In genomic region chr20:49310695-49311094, GRCh38 we compare ENCODE assay signal across 24 cellular contexts. TPM values are rescaled to one million over a fixed set of nuclear protein-coding genes. Genes with fewer than 3 reads are reported as not detected.
A peak's percentile ranks its signal among the peaks of the same experiment; 100 is the strongest.
DNase-seq lines count a peak whose midpoint lies in the region; ATAC-seq and TF ChIP-seq lines count a peak whose summit lies in the region.
"Had no signal": no experiment of that assay in that cellular context is flagged by ENCODE, and none has a peak within 500 bp of the region (broad histone marks: within the 10 kb centered on the region; RNA-seq: fewer than 3 reads in every experiment).

No MANE protein-coding gene starts in this region.

- H3K27ac Mint-ChIP-seq in activated CD4-positive, alpha-beta T cell treated with anti-CD3 and anti-CD28 coated beads, Interleukin-2, amount 10 ng/mL, durations not matched to agents 24 days and 14 days = peak overlapping the region; percentile 80
- H3K27ac Mint-ChIP-seq: neural progenitor cell, WTC11 had no signal

- no peaks in the 10 kb centered on the region for H3K79me2 ChIP-seq in PC-3 (ENCODE audit: low read length)

- no peaks in the 10 kb centered on the region for H4K20me1 ChIP-seq in PC-3 (ENCODE audit: low read length)

- H3K27ac ChIP-seq in PC-3 (ENCODE audit: low read length) = no peak overlapping the region
- H3K27ac ChIP-seq: A549, esophagus muscularis mucosa, neural progenitor cell, right lobe of liver, transverse colon had no signal

- POLR2A ChIA-PET in PC-3 (lab: Charles Lee; ENCODE audit: unreplicated experiment) = no interaction called here

- ATAC-seq in PC-3 = peak; percentile 86
- no peak for ATAC-seq in SK-N-SH treated with all-trans-retinoic acid at 6 μM for 48 hours
- ATAC-seq: A549, WTC11 had no signal

- no TSS peak for BruUV-seq in PC-3 (replicated peaks; lab: Mats Ljungman, UMichigan)

- H3K4me1 ChIP-seq in PC-3 (ENCODE audit: insufficient read depth, low read length) = 0 out of 2 replicates have a peak, but pooled peaks cover 6% of the 10 kb centered on the region
- H3K4me1 ChIP-seq: A549, esophagus muscularis mucosa, neural progenitor cell, right lobe of liver, transverse colon had no signal

- H3K4me3 ChIP-seq in PC-3 (ENCODE audit: low read length) (no peak overlapping the region), cardiac fibroblast (replicated peaks in 1 of 2; ENCODE audit: low read depth in 2 of 2, low read length in 2 of 2) (no peak overlapping the region)
- H3K4me3 ChIP-seq: A549, esophagus muscularis mucosa, neural progenitor cell, right lobe of liver, transverse colon had no signal

- intact Hi-C loops in activated CD4-positive, alpha-beta T cell treated with anti-CD3 and anti-CD28 coated beads, Interleukin-2, amount 10 ng/mL, durations not matched to agents 24 days and 14 days (cut with micrococcal nuclease) = loop anchor here (1.0 kb wide), 1 partner anchor 34 kb away; no protein-coding TSS in a partner anchor
- intact Hi-C loops in PC-3 (cut with micrococcal nuclease) = no loop called here

- no peak for DNase-seq in activated CD4-positive, alpha-beta T cell treated with anti-CD3 and anti-CD28 coated beads, Interleukin-2, amount 10 ng/mL, durations not matched to agents 24 days and 14 days
- no peak for DNase-seq in activated CD4-positive, alpha-beta T cell treated with anti-CD3 and anti-CD28 coated beads, Interleukin-2, amount 50 U/mL, for 4 hours
- peak; percentile 75 for DNase-seq in PC-3
- DNase-seq in cardiac fibroblast (ENCODE audit: low read depth in 2 of 2) = peak; percentile 36 to 70
- peak; percentile 69 for DNase-seq in pulmonary artery endothelial cell (ENCODE audit: low read depth, low spot score)
- DNase-seq in pons (ENCODE audit: low spot score) = no peak
- no peak for DNase-seq in D341Med (ENCODE audit: low spot score)
- DNase-seq: aorta; cortex of kidney; DMS79 treated with DMSO at 0.1 percent for 48 hours; kidney; NCI-H2029 treated with DMSO at 0.1 percent for 48 hours; NCI-H748 treated with DMSO at 0.1 percent for 48 hours; right lobe of liver; RPMI8226; stimulated activated CD4-positive, alpha-beta T cell treated with anti-CD3 and anti-CD28 coated beads, Interleukin-4, amount 100 ng/mL, for 24 hours; T-helper 1 cell; transverse colon had no signal

- peaks cover 4% of the 10 kb centered on the region for H3K36me3 Mint-ChIP-seq in activated CD4-positive, alpha-beta T cell treated with anti-CD3 and anti-CD28 coated beads, Interleukin-2, amount 10 ng/mL, durations not matched to agents 24 days and 14 days (ENCODE audit: low read depth)
- H3K36me3 Mint-ChIP-seq: CD14-positive monocyte, neural progenitor cell, WTC11 had no signal

- H3K9ac ChIP-seq in PC-3 (ENCODE audit: low read length) = no peak overlapping the region
- H3K9ac ChIP-seq: neural progenitor cell had no signal

- peaks cover 20% of the 10 kb centered on the region for H3K9me3 Mint-ChIP-seq in activated CD4-positive, alpha-beta T cell treated with anti-CD3 and anti-CD28 coated beads, Interleukin-2, amount 10 ng/mL, durations not matched to agents 24 days and 14 days
- H3K9me3 Mint-ChIP-seq: neural progenitor cell had no signal

- H3K27me3 ChIP-seq in PC-3 (ENCODE audit: low read length) = peaks cover 10% of the 10 kb centered on the region
- H3K27me3 ChIP-seq: esophagus muscularis mucosa, right lobe of liver had no signal

- no peaks in the 10 kb centered on the region for H3K9me2 ChIP-seq in PC-3 (replicated peaks; ENCODE audit: low read length)

- CTCF ChIA-PET in PC-3 (lab: Charles Lee) = no interaction called here

- H3K4me2 ChIP-seq in PC-3 (ENCODE audit: low read length) = no peak overlapping the region
- H3K4me2 ChIP-seq: A549, neural progenitor cell had no signal

- no peak overlapping the region for H2AFZ ChIP-seq in PC-3 (ENCODE audit: low read length)
- H2AFZ ChIP-seq: neural progenitor cell had no signal

- peaks cover 23% of the 10 kb centered on the region for H3K4me1 Mint-ChIP-seq in activated CD4-positive, alpha-beta T cell treated with anti-CD3 and anti-CD28 coated beads, Interleukin-2, amount 10 ng/mL, durations not matched to agents 24 days and 14 days
- H3K4me1 Mint-ChIP-seq: neural progenitor cell had no signal

- peaks cover 22% of the 10 kb centered on the region for H3K27me3 Mint-ChIP-seq in activated CD4-positive, alpha-beta T cell treated with anti-CD3 and anti-CD28 coated beads, Interleukin-2, amount 10 ng/mL, durations not matched to agents 24 days and 14 days

- H3F3A ChIP-seq in PC-3 (ENCODE audit: low read length, unreplicated experiment) = no peaks in the 10 kb centered on the region

- TF ChIP-seq CTCF in PC-3 (conservative IDR thresholded peaks at IDR 0.05; ENCODE audit: low read depth, low read length) = no peak
- TF ChIP-seq CTCF in cardiac fibroblast (IDR thresholded peaks at IDR 0.05; ENCODE audit: low read depth, low read length) = no peak

- H3K4me3 Mint-ChIP-seq in activated CD4-positive, alpha-beta T cell treated with anti-CD3 and anti-CD28 coated beads, Interleukin-2, amount 10 ng/mL, durations not matched to agents 24 days and 14 days = peak overlapping the region; percentile 1
- H3K4me3 Mint-ChIP-seq: CD14-positive monocyte, neural progenitor cell, WTC11 had no signal

- H3K9me3 ChIP-seq in PC-3 (ENCODE audit: low read length) = no peaks in the 10 kb centered on the region
- H3K9me3 ChIP-seq: right lobe of liver, transverse colon had no signal

- no peaks in the 10 kb centered on the region for H3K36me3 ChIP-seq in PC-3 (ENCODE audit: low read depth, low read length)
- H3K36me3 ChIP-seq: esophagus muscularis mucosa, neural progenitor cell, right lobe of liver, transverse colon had no signal

TF ChIP-seq in SK-N-SH treated with all-trans-retinoic acid at 6 μM for 48 hours, 23 proteins besides CTCF, POLR2A, EP300 and RAD21:
- TF ChIP-seq ISL1 (CRISPR knock-in tag; IDR thresholded peaks at IDR 0.05) (no peak), PPARA (CRISPR knock-in tag; IDR thresholded peaks at IDR 0.05; ENCODE audit: borderline replicate concordance) (no peak), ZNF70 (CRISPR knock-in tag; IDR thresholded peaks at IDR 0.05) (no peak), CSDC2 (CRISPR knock-in tag; IDR thresholded peaks at IDR 0.05) (no peak), ZNF565 (CRISPR knock-in tag; conservative IDR thresholded peaks at IDR 0.05; ENCODE audit: low read depth) (no peak), TSHZ2 (CRISPR knock-in tag; IDR thresholded peaks at IDR 0.05) (no peak)

RNA-seq across cellular contexts. Expression of gene ZNFX1, which starts 32.8 kb away (rescaled TPM):
- 61.2 and 61.5 TPM in 2 replicates for total RNA-seq in activated CD4-positive, alpha-beta T cell treated with anti-CD3 and anti-CD28 coated beads, Interleukin-2, amount 10 ng/mL, durations not matched to agents 24 days and 14 days
- 18.8 and 18.9 TPM in 2 replicates for total RNA-seq in PC-3 (2014; rRNA removed)
- 36.1 and 45.3 TPM in 2 replicates for total RNA-seq in pulmonary artery endothelial cell

Comparison
In these comparisons a context has a peak if more than half of its experiments do, and no peak if none do; other contexts are left out.
1. DNase-seq: peak in PC-3 (single experiment), cardiac fibroblast (2 of 2) and pulmonary artery endothelial cell (single experiment); none in activated CD4-positive, alpha-beta T cell treated with anti-CD3 and anti-CD28 coated beads, Interleukin-2, amount 10 ng/mL, durations not matched to agents 24 days and 14 days (single experiment), activated CD4-positive, alpha-beta T cell treated with anti-CD3 and anti-CD28 coated beads, Interleukin-2, amount 50 U/mL, for 4 hours (0 of 2), pons (single experiment) and D341Med (single experiment).